Comparison of ENCODE assay signal across 9 cellular contexts in genomic region chr13:114148521-114148855, GRCh38. TPM values are rescaled to one million over a fixed set of nuclear protein-coding genes. Genes with fewer than 3 reads are reported as not detected.
A peak's percentile ranks its signal among the peaks of the same experiment; 100 is the strongest.
DNase-seq lines count a peak whose midpoint lies in the region; ATAC-seq and TF ChIP-seq lines count a peak whose summit lies in the region.
"Had no signal": no experiment of that assay in that cellular context is flagged by ENCODE, and none has a peak within 500 bp of the region (broad histone marks: within the 10 kb centered on the region; RNA-seq: fewer than 3 reads in every experiment).

No MANE protein-coding gene starts in this region.

- no peak overlapping the region for H3K4me3 ChIP-seq in BE2C (ENCODE audit: low read depth, low read length)
- H3K4me3 ChIP-seq: lung had no signal

- TF ChIP-seq CTCF in BE2C (IDR thresholded peaks at IDR 0.05; ENCODE audit: low read depth, low read length) = no peak

- no peaks in the 10 kb centered on the region for H3K36me3 ChIP-seq in BE2C

- no peaks in the 10 kb centered on the region for H3K27me3 ChIP-seq in BE2C

- DNase-seq in activated gamma-delta T cell treated with Interleukin-2 at 50 U/mL for 16 hours (peak; percentile 84), activated gamma-delta T cell (lab: John Stamatoyannopoulos, UW) (no peak), myocyte (ENCODE audit: low read depth) (peak; percentile 56), medulla oblongata (ENCODE audit: extremely low spot score) (no peak), HuH-7.5 (ENCODE audit: low spot score) (no peak), BE2C (no peak)
- DNase-seq in activated CD4-positive, alpha-beta T cell treated with anti-CD3 and anti-CD28 coated beads for 48 hours = peak; percentile 85

- no peaks in the 10 kb centered on the region for H3K9me3 ChIP-seq in BE2C

- H3K4me1 ChIP-seq in BE2C = no peaks in the 10 kb centered on the region; the same call in 1 of the 2 replicates

- ATAC-seq in HG03196 (IDR thresholded peaks at IDR 0.05; ENCODE audit: unreplicated experiment) = peak; percentile 68

RNA-seq across cellular contexts. Expression of gene RASA3, which starts 16.1 kb away (rescaled TPM):
- total RNA-seq in myocyte = 32.1 and 36.0 TPM in 2 replicates
- 37.1 TPM for polyA plus RNA-seq in myocyte (2012)
- polyA plus RNA-seq in BE2C (2012; ENCODE audit: insufficient read depth, insufficient read length, low read depth) = 5.1 TPM

RNA-seq across cellular contexts. Expression of gene CFAP97D2, which starts 30.6 kb away (rescaled TPM):
- not detected in 2 replicates for total RNA-seq in myocyte
- not detected for polyA plus RNA-seq in myocyte (2012)
- not detected for polyA plus RNA-seq in BE2C (2012; ENCODE audit: insufficient read depth, insufficient read length, low read depth)

Comparison
In these comparisons a context has a peak if more than half of its experiments do, and no peak if none do; other contexts are left out.
1. DNase-seq: peak in activated gamma-delta T cell treated with Interleukin-2 at 50 U/mL for 16 hours (single experiment), activated CD4-positive, alpha-beta T cell treated with anti-CD3 and anti-CD28 coated beads for 48 hours (single experiment) and myocyte (single experiment); none in activated gamma-delta T cell (single experiment), medulla oblongata (single experiment), HuH-7.5 (single experiment) and BE2C (single experiment).